ENCODE assay signal across 22 cellular contexts in the genomic region with DNA sequence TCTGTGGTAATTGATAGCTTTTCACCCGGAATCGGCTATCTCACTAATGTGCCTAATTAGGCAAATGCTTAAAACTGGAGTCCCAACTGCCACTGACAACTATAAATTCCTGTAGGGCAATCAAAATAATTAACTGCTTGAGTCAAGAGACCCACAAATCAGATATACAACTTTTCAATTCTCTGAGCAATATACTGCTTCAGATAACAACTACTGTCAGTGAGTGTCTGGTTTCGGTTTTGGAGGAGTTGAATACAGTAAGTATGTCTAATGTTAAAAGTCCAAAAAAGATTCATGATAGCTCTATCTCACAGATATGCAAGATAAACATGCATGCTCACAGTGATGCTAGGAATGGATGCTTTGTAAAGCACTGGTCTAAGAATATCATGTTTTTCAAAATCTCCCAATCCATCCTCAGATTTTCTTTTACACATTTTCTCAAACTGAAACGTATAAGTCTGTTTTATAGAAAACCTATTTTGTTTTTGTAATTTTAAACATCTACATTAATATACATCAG.
DNase-seq lines count a peak whose midpoint lies in the region; ATAC-seq and TF ChIP-seq lines count a peak whose summit lies in the region.
"Had no signal": no experiment of that assay in that cellular context is flagged by ENCODE, and none has a peak within 500 bp of the region (broad histone marks: within the 10 kb centered on the region; RNA-seq: fewer than 3 reads in every experiment).

No MANE protein-coding gene starts in this region.

- no peaks in the 10 kb centered on the region for H3K36me3 Mint-ChIP-seq in brain
- H3K36me3 Mint-ChIP-seq: CD14-positive monocyte; CD8-positive, alpha-beta memory T cell; IgD-negative memory B cell had no signal

- H3K4me3 Mint-ChIP-seq in brain = peak overlapping the region in 2 of 5 experiments; percentile 19 to 68
- H3K4me3 Mint-ChIP-seq: CD14-positive monocyte; CD8-positive, alpha-beta memory T cell; IgD-negative memory B cell had no signal

- DNase-seq in NCI-H1694 treated with DMSO at 0.1 percent for 48 hours (lab: John Stamatoyannopoulos, UW) (peak; percentile 36), NCI-H1694 (lab: John Stamatoyannopoulos, UW) (no peak), left kidney (ENCODE audit: low read depth, low spot score) (peak; percentile 79), superior temporal gyrus (ENCODE audit: extremely low spot score) (peak; percentile 46), nucleus accumbens (lab: John Stamatoyannopoulos, UW) (no peak)
- no peak for DNase-seq in activated CD8-positive, alpha-beta memory T cell treated with anti-CD3 and anti-CD28 coated beads, Interleukin-2, amount 50 U/mL, for 4 hours
- DNase-seq: ACHN; BE2C; CD8-positive, alpha-beta memory T cell; DMS153; DND-41; HCEC 1CT; NCI-H1048; NCI-H1417; NCI-H187 treated with DMSO at 0.1 percent for 48 hours; NCI-H526 treated with DMSO at 0.1 percent for 48 hours; Peyer's patch; SHP77 treated with DMSO at 0.1 percent for 48 hours had no signal

- H3K4me1 Mint-ChIP-seq in brain = peaks cover 54% of the 10 kb centered on the region
- H3K4me1 Mint-ChIP-seq: CD14-positive monocyte; CD8-positive, alpha-beta memory T cell; IgD-negative memory B cell had no signal

- TF ChIP-seq CTCF in brain (conservative IDR thresholded peaks at IDR 0.05) = no peak

- H3K9me3 Mint-ChIP-seq in brain = no peaks in the 10 kb centered on the region

- H3K27ac Mint-ChIP-seq in brain = peak overlapping the region in 4 of 5 experiments; percentile 33 to 76 (median 52)
- H3K27ac Mint-ChIP-seq: CD14-positive monocyte; CD8-positive, alpha-beta memory T cell; IgD-negative memory B cell had no signal

- no peak for ATAC-seq in HG02588 (IDR thresholded peaks at IDR 0.05; ENCODE audit: unreplicated experiment)

- H3K27me3 Mint-ChIP-seq in brain = no peaks in the 10 kb centered on the region
- H3K27me3 Mint-ChIP-seq: IgD-negative memory B cell had no signal

Comparison
In these comparisons a context has a peak if more than half of its experiments do, and no peak if none do; other contexts are left out.
1. DNase-seq: peak in NCI-H1694 treated with DMSO at 0.1 percent for 48 hours (single experiment), left kidney (single experiment) and superior temporal gyrus (single experiment); none in NCI-H1694 (single experiment), nucleus accumbens (0 of 56) and activated CD8-positive, alpha-beta memory T cell treated with anti-CD3 and anti-CD28 coated beads, Interleukin-2, amount 50 U/mL, for 4 hours (single experiment).